Comparison of ENCODE assay signal across 11 cellular contexts in the genomic region with DNA sequence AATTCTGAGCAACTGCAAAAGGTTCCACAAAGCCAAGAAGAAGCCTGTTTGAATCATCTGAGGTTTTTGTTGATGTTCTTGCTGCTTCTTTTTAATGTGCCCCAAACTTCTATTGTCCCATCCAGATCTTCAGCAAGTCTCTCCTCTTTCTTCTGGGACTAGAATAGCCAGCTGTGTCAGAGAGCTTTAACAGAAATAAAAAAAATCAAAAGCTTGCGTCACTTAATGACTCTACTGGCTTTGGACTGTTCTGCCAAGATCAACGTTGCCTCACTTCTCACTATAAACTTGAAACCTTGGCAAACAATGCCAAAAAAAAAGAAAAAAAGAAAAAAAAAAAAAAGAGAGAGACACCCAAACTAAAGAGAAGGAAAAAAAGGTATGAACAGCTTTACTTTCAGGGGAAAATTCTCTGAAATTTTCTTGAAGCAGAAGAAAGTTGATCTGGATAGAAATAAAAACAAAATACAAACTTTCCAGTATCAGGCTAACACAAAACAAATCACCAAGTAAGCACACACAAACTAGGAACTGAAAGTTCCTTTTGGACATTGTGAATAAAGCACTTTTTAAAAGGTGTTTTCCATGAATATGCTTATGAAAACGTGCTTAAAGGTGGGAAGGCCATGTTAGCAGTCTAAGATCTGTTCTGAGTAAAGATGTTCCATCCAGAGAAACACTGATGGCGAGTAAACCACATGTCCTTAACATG. TPM values are rescaled to one million over a fixed set of nuclear protein-coding genes. Genes with fewer than 3 reads are reported as not detected.
DNase-seq lines count a peak whose midpoint lies in the region; ATAC-seq and TF ChIP-seq lines count a peak whose summit lies in the region.
"Had no signal": no experiment of that assay in that cellular context is flagged by ENCODE, and none has a peak within 500 bp of the region (broad histone marks: within the 10 kb centered on the region; RNA-seq: fewer than 3 reads in every experiment).

No MANE protein-coding gene starts in this region.

- H3K36me3 Mint-ChIP-seq in osteocyte (ENCODE audit: unreplicated experiment) = no peaks in the 10 kb centered on the region
- H3K36me3 Mint-ChIP-seq in T-cell = peaks cover 6% of the 10 kb centered on the region
- H3K36me3 Mint-ChIP-seq: naive B cell had no signal

- H3K4me1 Mint-ChIP-seq in osteocyte (ENCODE audit: unreplicated experiment) (peaks cover 17% of the 10 kb centered on the region), T-cell (no peaks in the 10 kb centered on the region)
- H3K4me1 Mint-ChIP-seq: naive B cell had no signal

- no peak overlapping the region for H2AFZ ChIP-seq in OCI-LY3 (ENCODE audit: low read depth, low read length)

- no peaks in the 10 kb centered on the region for H3K79me2 ChIP-seq in OCI-LY3 (ENCODE audit: low read length)

- ATAC-seq in T-cell (replicated peaks in 1 of 4) = no peak

- H3K4me3 ChIP-seq in OCI-LY3 (ENCODE audit: low read length) = no peak overlapping the region

- no peak for TF ChIP-seq CTCF in OCI-LY3 (IDR thresholded peaks at IDR 0.05; ENCODE audit: low read depth, low read length)
- no peak for TF ChIP-seq CTCF in osteocyte (IDR thresholded peaks at IDR 0.05)

- H4K20me1 ChIP-seq in OCI-LY3 (ENCODE audit: insufficient read depth, low read length) = no peaks in the 10 kb centered on the region

- H3K27ac Mint-ChIP-seq in osteocyte (ENCODE audit: unreplicated experiment) = peak overlapping the region; percentile 56
- no peak overlapping the region for H3K27ac Mint-ChIP-seq in T-cell

- H3K27me3 Mint-ChIP-seq in osteocyte (ENCODE audit: unreplicated experiment) = no peaks in the 10 kb centered on the region
- H3K27me3 Mint-ChIP-seq in T-cell = no peaks in the 10 kb centered on the region
- H3K27me3 Mint-ChIP-seq: naive B cell had no signal

- H3K9ac ChIP-seq in OCI-LY3 (ENCODE audit: low read length) = no peak overlapping the region

- H3K9me3 Mint-ChIP-seq in osteocyte (ENCODE audit: unreplicated experiment) = no peaks in the 10 kb centered on the region
- no peaks in the 10 kb centered on the region for H3K9me3 Mint-ChIP-seq in T-cell
- H3K9me3 Mint-ChIP-seq: naive B cell had no signal

- no peak overlapping the region for H3K27ac ChIP-seq in OCI-LY3 (ENCODE audit: low read length)

- no peaks in the 10 kb centered on the region for H3K36me3 ChIP-seq in OCI-LY3 (replicated peaks; ENCODE audit: low read depth, low read length)

- H3K4me2 ChIP-seq in OCI-LY3 (ENCODE audit: low read length) = peak overlapping the region; percentile 29

- no peaks in the 10 kb centered on the region for H3K9me3 ChIP-seq in OCI-LY3 (ENCODE audit: insufficient read depth, low read length)

- H3K4me1 ChIP-seq in OCI-LY3 (ENCODE audit: low read length) = peaks cover 13% of the 10 kb centered on the region

- DNase-seq in AG20443 (ENCODE audit: low spot score) (peak; percentile 88), fibroblast of gingiva (ENCODE audit: low read depth) (peak; percentile 88), osteocyte (ENCODE audit: extremely low spot score, unreplicated experiment) (no peak), T-cell (no peak), DMS53 (lab: John Stamatoyannopoulos, UW) (no peak)
- no peak for DNase-seq in effector CD4-positive, alpha-beta T cell
- DNase-seq in activated CD8-positive, alpha-beta memory T cell treated with anti-CD3 and anti-CD28 coated beads for 24 hours = no peak
- DNase-seq: DMS 273 treated with DMSO at 0.1 percent for 48 hours, naive B cell, NCI-H526 treated with DMSO at 0.1 percent for 48 hours had no signal

- H3K4me3 Mint-ChIP-seq in osteocyte (ENCODE audit: unreplicated experiment) (no peak overlapping the region), T-cell (no peak overlapping the region)
- H3K4me3 Mint-ChIP-seq: naive B cell had no signal

- H3K27me3 ChIP-seq in OCI-LY3 (ENCODE audit: low read depth, low read length) = no peaks in the 10 kb centered on the region

- CTCF ChIA-PET in T-cell (lab: Charles Lee) = no interaction called here

- POLR2A ChIA-PET in T-cell (lab: Charles Lee) = interaction anchor here (0.7 kb wide), 2 partner anchors 22 to 149 kb away, joined by 3 to 4 read pairs; no protein-coding TSS in a partner anchor

RNA-seq across cellular contexts. Expression of gene USP54, which starts 14.8 kb away (rescaled TPM):
- total RNA-seq in osteocyte (9.4 and 11.2 TPM in 2 replicates), T-cell (1 to 10 TPM; 4.2 to 6.6 (median 5.5) TPM)

Comparison
In these comparisons a context has a peak if more than half of its experiments do, and no peak if none do; other contexts are left out.
1. DNase-seq: peak in AG20443 (single experiment) and fibroblast of gingiva (single experiment); none in osteocyte (single experiment), T-cell (0 of 34), effector CD4-positive, alpha-beta T cell (single experiment), activated CD8-positive, alpha-beta memory T cell treated with anti-CD3 and anti-CD28 coated beads for 24 hours (single experiment) and DMS53 (single experiment).